ENCODE assay signal across 1 cellular context in the genomic region with DNA sequence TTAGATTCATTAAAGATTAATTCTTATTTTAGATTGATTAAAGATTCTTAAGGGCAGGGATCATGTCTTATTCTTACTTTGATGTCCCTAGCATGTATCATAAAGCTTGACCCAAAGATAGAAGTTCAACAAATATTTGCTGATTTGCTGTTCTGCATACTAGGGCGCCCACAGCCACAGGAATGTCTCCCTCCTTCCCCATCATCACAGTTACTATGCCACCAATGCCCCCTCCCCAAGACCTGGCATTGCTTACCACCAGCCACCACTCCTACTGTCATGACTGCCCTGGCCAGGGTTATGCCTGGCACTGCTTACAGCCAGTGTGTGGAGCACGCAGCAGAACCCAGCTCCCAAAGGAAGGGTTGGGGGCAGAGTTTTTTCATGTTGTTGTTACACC.
TF ChIP-seq lines count a peak whose summit lies in the region.

No MANE protein-coding gene starts in this region.

TF ChIP-seq in IMR-90, 13 proteins besides CTCF, POLR2A, EP300 and RAD21 (continued from another document):
- TF ChIP-seq, protein P1, sequence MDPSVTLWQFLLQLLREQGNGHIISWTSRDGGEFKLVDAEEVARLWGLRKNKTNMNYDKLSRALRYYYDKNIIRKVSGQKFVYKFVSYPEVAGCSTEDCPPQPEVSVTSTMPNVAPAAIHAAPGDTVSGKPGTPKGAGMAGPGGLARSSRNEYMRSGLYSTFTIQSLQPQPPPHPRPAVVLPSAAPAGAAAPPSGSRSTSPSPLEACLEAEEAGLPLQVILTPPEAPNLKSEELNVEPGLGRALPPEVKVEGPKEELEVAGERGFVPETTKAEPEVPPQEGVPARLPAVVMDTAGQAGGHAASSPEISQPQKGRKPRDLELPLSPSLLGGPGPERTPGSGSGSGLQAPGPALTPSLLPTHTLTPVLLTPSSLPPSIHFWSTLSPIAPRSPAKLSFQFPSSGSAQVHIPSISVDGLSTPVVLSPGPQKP (IDR thresholded peaks at IDR 0.05; ENCODE audit: borderline replicate concordance, low read depth, low read length): no peak
- no peak for TF ChIP-seq NFE2L2 (IDR thresholded peaks at IDR 0.05; ENCODE audit: low read depth, low read length)
- no peak for TF ChIP-seq RFX5 (IDR thresholded peaks at IDR 0.05; ENCODE audit: low read depth, low read length)
- no peak for TF ChIP-seq MXI1 (IDR thresholded peaks at IDR 0.05; ENCODE audit: borderline replicate concordance, low read depth, low read length)
- TF ChIP-seq SMC3 (IDR thresholded peaks at IDR 0.05; ENCODE audit: low read depth, low read length): no peak
TF ChIP-seq in IMR-90: peak in this region for 0.
